In genomic region chr4:43682551-43682950, GRCh38 we compare ENCODE assay signal across 19 cellular contexts.
"Had no signal": no experiment of that assay in that cellular context is flagged by ENCODE, and none has a peak within 500 bp of the region (broad histone marks: within the 10 kb centered on the region; RNA-seq: fewer than 3 reads in every experiment).

No MANE protein-coding gene starts in this region.

- DNase-seq: effector CD4-positive, alpha-beta T cell; endodermal cell; foreskin melanocyte; heart left ventricle; hippocampal formation; left colon; left ventricle myocardium superior; naive thymus-derived CD4-positive, alpha-beta T cell; nephron progenitor cell; psoas muscle; spleen; stimulated activated CD4-positive, alpha-beta T cell treated with anti-CD3 and anti-CD28 coated beads, Interleukin-2, amount 100 ng/mL, for 24 hours; stimulated activated CD4-positive, alpha-beta T cell treated with anti-CD3 and anti-CD28 coated beads, Interleukin-4, amount 100 ng/mL, for 4 hours; stimulated activated naive B cell treated with anti-CD40 and anti-IgM and Interleukin-4, amounts not matched to agents 10 μg/mL and 1 μg/mL and 100 μg/mL, for 72 hours; stimulated activated naive CD8-positive, alpha-beta T cell treated with anti-CD3 and anti-CD28 coated beads, Interleukin-15, amount 100 ng/mL, for 72 hours; transverse colon had no signal

- H3K27ac ChIP-seq: coronary artery, heart left ventricle, psoas muscle, spleen, thoracic aorta, transverse colon had no signal

- H3K9me3 ChIP-seq: psoas muscle, thoracic aorta, transverse colon had no signal

- H3K4me3 Mint-ChIP-seq: endodermal cell; naive thymus-derived CD4-positive, alpha-beta T cell; nephron progenitor cell; stimulated activated naive B cell treated with anti-CD40 and anti-IgM and Interleukin-4, amounts not matched to agents 10 μg/mL and 1 μg/mL and 100 μg/mL, for 72 hours; stimulated activated naive CD8-positive, alpha-beta T cell treated with anti-CD3 and anti-CD28 coated beads, Interleukin-15, amount 100 ng/mL, for 72 hours had no signal

- H3K4me3 ChIP-seq: coronary artery, heart left ventricle, lung, psoas muscle, spleen, thoracic aorta, transverse colon had no signal

- H3K27me3 ChIP-seq: heart left ventricle, spleen, transverse colon had no signal

- H3K4me1 ChIP-seq: heart left ventricle, psoas muscle, spleen, transverse colon had no signal

- H3K9me3 Mint-ChIP-seq: endodermal cell, nephron progenitor cell had no signal

- H3K36me3 ChIP-seq: heart left ventricle, spleen, thoracic aorta, transverse colon had no signal

- H3K27ac Mint-ChIP-seq: endodermal cell; naive thymus-derived CD4-positive, alpha-beta T cell; nephron progenitor cell; stimulated activated naive B cell treated with anti-CD40 and anti-IgM and Interleukin-4, amounts not matched to agents 10 μg/mL and 1 μg/mL and 100 μg/mL, for 72 hours; stimulated activated naive CD8-positive, alpha-beta T cell treated with anti-CD3 and anti-CD28 coated beads, Interleukin-15, amount 100 ng/mL, for 72 hours had no signal

- H3K4me1 Mint-ChIP-seq: endodermal cell; naive thymus-derived CD4-positive, alpha-beta T cell; nephron progenitor cell; stimulated activated naive B cell treated with anti-CD40 and anti-IgM and Interleukin-4, amounts not matched to agents 10 μg/mL and 1 μg/mL and 100 μg/mL, for 72 hours had no signal

- H3K27me3 Mint-ChIP-seq: naive thymus-derived CD4-positive, alpha-beta T cell; stimulated activated naive B cell treated with anti-CD40 and anti-IgM and Interleukin-4, amounts not matched to agents 10 μg/mL and 1 μg/mL and 100 μg/mL, for 72 hours; stimulated activated naive CD8-positive, alpha-beta T cell treated with anti-CD3 and anti-CD28 coated beads, Interleukin-15, amount 100 ng/mL, for 72 hours had no signal

- H3K36me3 Mint-ChIP-seq: naive thymus-derived CD4-positive, alpha-beta T cell; stimulated activated naive B cell treated with anti-CD40 and anti-IgM and Interleukin-4, amounts not matched to agents 10 μg/mL and 1 μg/mL and 100 μg/mL, for 72 hours had no signal
